ENCODE assay signal across 1 cellular context in the genomic region with DNA sequence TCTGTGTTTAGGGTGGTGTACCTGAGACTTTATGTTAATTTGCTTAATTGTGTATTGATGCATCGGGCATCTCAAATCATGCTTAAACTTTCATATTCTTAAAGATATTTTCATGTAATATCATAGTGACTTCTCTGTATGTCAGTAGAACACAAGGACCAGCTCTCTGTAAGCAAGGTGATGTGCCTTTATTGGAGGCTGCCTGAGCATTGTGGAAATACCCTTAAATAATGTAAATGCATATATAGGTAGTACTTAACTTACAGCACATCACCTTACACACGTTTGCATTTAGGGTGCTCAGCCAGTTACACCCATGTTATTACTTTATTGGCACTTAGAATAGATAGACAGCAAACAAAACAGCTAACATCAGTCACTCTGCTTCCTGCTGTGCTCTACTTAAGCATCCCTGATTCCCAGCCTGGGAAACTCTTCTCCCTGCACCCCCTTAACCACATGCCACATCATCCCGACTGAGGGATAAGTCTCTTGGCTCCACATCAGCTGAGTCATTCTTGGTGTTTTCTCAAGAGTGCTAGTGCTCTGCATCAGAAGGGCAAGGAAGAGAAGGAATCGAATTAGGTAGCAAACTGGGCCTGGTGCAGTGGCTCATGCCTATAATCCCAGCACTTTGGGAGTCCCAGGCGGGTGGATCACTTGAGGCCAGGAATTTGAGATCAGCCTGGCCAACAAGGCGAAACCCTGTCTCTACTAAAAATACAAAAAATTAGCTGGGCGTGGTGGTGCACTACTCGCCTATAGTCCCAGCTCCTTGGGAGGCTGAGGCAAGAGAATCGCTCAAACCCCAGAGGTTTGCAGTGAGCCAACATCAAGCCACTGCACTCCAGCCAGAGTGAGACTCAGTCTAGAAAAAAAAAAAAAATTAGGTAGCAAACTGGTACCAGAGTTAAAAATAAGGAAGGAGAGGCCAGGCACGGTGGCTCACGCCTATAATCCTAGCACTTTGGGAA.
TF ChIP-seq lines count a peak whose summit lies in the region.

No MANE protein-coding gene starts in this region.

TF ChIP-seq in HepG2, 621 proteins besides CTCF, POLR2A, EP300 and RAD21 (continued from another document):
- no peak for TF ChIP-seq ZNF574 (CRISPR knock-in tag; IDR thresholded peaks at IDR 0.05)
